ENCODE assay signal across 8 cellular contexts in the genomic region with DNA sequence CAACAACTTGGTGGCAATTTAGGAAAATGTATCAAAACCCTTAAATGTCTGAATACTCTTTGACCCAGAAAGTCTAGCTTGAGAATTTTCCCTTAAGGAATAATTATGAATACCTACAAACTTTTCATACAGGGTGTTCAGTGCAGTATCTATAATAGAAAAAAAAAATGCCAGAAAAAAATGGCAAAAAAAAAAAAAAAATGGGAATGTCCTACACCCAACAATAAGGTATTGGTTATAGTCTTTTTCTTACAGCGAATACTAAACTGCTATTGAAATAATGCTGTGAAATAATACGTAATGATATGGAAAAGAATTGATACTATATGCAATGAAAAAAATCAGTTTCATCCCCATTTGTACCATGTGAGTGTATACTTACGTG. TPM values are rescaled to one million over a fixed set of nuclear protein-coding genes. Genes with fewer than 3 reads are reported as not detected.
A peak's percentile ranks its signal among the peaks of the same experiment; 100 is the strongest.
DNase-seq lines count a peak whose midpoint lies in the region; ATAC-seq, FAIRE-seq and TF ChIP-seq lines count a peak whose summit lies in the region.

No MANE protein-coding gene starts in this region.

- intact Hi-C loops in activated CD4-positive, alpha-beta memory T cell treated with anti-CD3 and anti-CD28 coated beads for 36 hours (cut with micrococcal nuclease): loop anchor here (1.0 to 10.0 kb wide), 4 partner anchors 27 to 304 kb away; partner anchors contain the start of genes ARF5, GCC1 and SND1

- FAIRE-seq in D721Med (lab: Jason Lieb, UNC): no peak

- H3K27ac Mint-ChIP-seq in activated CD4-positive, alpha-beta memory T cell treated with anti-CD3 and anti-CD28 coated beads for 36 hours: no peak overlapping the region
- no peak overlapping the region for H3K27ac Mint-ChIP-seq in stimulated activated effector memory CD8-positive, alpha-beta T cell treated with anti-CD3 and anti-CD28 coated beads, Interleukin-12 subunit alpha, Interleukin-12 subunit beta, amount 100 ng/mL, for 72 hours

- peak overlapping the region; percentile 33 for H3K4me3 Mint-ChIP-seq in activated CD4-positive, alpha-beta memory T cell treated with anti-CD3 and anti-CD28 coated beads for 36 hours
- H3K4me3 Mint-ChIP-seq in stimulated activated effector memory CD8-positive, alpha-beta T cell treated with anti-CD3 and anti-CD28 coated beads, Interleukin-12 subunit alpha, Interleukin-12 subunit beta, amount 100 ng/mL, for 72 hours: peak overlapping the region; percentile 40

- POLR2A ChIA-PET in activated CD4-positive, alpha-beta memory T cell treated with anti-CD3 and anti-CD28 coated beads for 36 hours (lab: Charles Lee): interaction anchor here (1.0 to 3.1 kb wide), 2 partner anchors 21 to 43 kb away, joined by 4 to 15 read pairs; partner anchors contain the start of gene ZNF800

- H3K4me3 ChIP-seq in foreskin fibroblast (ENCODE audit: low read depth in 1 of 2, low read length in 2 of 2): peak overlapping the region; percentile 37 to 52

- DNase-seq in DMS53 (lab: John Stamatoyannopoulos, UW) (peak; percentile 34), DMS53 treated with DMSO at 0.1 percent for 48 hours (lab: John Stamatoyannopoulos, UW; ENCODE audit: unreplicated experiment) (no peak), foreskin fibroblast (peak in 1 of 2 donors; percentile 9), D721Med (ENCODE audit: insufficient read length, low spot score) (no peak), HT-29 (ENCODE audit: low spot score) (no peak)
- DNase-seq in activated CD4-positive, alpha-beta memory T cell treated with anti-CD3 and anti-CD28 coated beads for 36 hours: no peak
- no peak for DNase-seq in stimulated activated effector memory CD8-positive, alpha-beta T cell treated with anti-CD3 and anti-CD28 coated beads, Interleukin-12 subunit alpha, Interleukin-12 subunit beta, amount 100 ng/mL, for 72 hours (ENCODE audit: low spot score in 2 of 2)

- no peaks in the 10 kb centered on the region for H3K27me3 Mint-ChIP-seq in activated CD4-positive, alpha-beta memory T cell treated with anti-CD3 and anti-CD28 coated beads for 36 hours

- H3K4me1 Mint-ChIP-seq in activated CD4-positive, alpha-beta memory T cell treated with anti-CD3 and anti-CD28 coated beads for 36 hours (ENCODE audit: low read depth): peaks cover 22% of the 10 kb centered on the region
- H3K4me1 Mint-ChIP-seq in stimulated activated effector memory CD8-positive, alpha-beta T cell treated with anti-CD3 and anti-CD28 coated beads, Interleukin-12 subunit alpha, Interleukin-12 subunit beta, amount 100 ng/mL, for 72 hours: peaks cover 28% of the 10 kb centered on the region

- H3K36me3 Mint-ChIP-seq in activated CD4-positive, alpha-beta memory T cell treated with anti-CD3 and anti-CD28 coated beads for 36 hours: peaks cover 3% of the 10 kb centered on the region
- peaks cover 13% of the 10 kb centered on the region for H3K36me3 Mint-ChIP-seq in stimulated activated effector memory CD8-positive, alpha-beta T cell treated with anti-CD3 and anti-CD28 coated beads, Interleukin-12 subunit alpha, Interleukin-12 subunit beta, amount 100 ng/mL, for 72 hours

- no peaks in the 10 kb centered on the region for H3K9me3 Mint-ChIP-seq in activated CD4-positive, alpha-beta memory T cell treated with anti-CD3 and anti-CD28 coated beads for 36 hours
- H3K9me3 Mint-ChIP-seq in stimulated activated effector memory CD8-positive, alpha-beta T cell treated with anti-CD3 and anti-CD28 coated beads, Interleukin-12 subunit alpha, Interleukin-12 subunit beta, amount 100 ng/mL, for 72 hours: no peaks in the 10 kb centered on the region

- ATAC-seq in stimulated activated effector memory CD8-positive, alpha-beta T cell treated with anti-CD3 and anti-CD28 coated beads, Interleukin-12 subunit alpha, Interleukin-12 subunit beta, amount 100 ng/mL, for 72 hours: no peak
- ATAC-seq in HG02970 (IDR thresholded peaks at IDR 0.05; ENCODE audit: low FRiP score, unreplicated experiment): no peak

- CTCF ChIA-PET in activated CD4-positive, alpha-beta memory T cell treated with anti-CD3 and anti-CD28 coated beads for 36 hours (lab: Charles Lee): interaction anchor here (0.6 to 2.4 kb wide), 35 partner anchors 9 to 861 kb away, joined by 3 to 41 read pairs (median 5); partner anchors contain the start of genes GCC1 and ZNF800

- TF ChIP-seq CTCF in foreskin fibroblast (IDR thresholded peaks at IDR 0.05; ENCODE audit: low read depth, low read length): no peak
- TF ChIP-seq CTCF in D721Med (IDR thresholded peaks at IDR 0.05; ENCODE audit: insufficient read depth, missing control alignments): no peak

RNA-seq across cellular contexts. Expression of gene ZNF800, which starts 44.3 kb away (rescaled TPM):
- total RNA-seq in activated CD4-positive, alpha-beta memory T cell treated with anti-CD3 and anti-CD28 coated beads for 36 hours: 10 to 100 TPM; 24.9 to 29.2 TPM
- total RNA-seq in HT-29 (2014; rRNA removed; shearing (Covaris generic)): 15.9 and 19.1 TPM in 2 replicates
